ENCODE assay signal across 8 cellular contexts in the genomic region with DNA sequence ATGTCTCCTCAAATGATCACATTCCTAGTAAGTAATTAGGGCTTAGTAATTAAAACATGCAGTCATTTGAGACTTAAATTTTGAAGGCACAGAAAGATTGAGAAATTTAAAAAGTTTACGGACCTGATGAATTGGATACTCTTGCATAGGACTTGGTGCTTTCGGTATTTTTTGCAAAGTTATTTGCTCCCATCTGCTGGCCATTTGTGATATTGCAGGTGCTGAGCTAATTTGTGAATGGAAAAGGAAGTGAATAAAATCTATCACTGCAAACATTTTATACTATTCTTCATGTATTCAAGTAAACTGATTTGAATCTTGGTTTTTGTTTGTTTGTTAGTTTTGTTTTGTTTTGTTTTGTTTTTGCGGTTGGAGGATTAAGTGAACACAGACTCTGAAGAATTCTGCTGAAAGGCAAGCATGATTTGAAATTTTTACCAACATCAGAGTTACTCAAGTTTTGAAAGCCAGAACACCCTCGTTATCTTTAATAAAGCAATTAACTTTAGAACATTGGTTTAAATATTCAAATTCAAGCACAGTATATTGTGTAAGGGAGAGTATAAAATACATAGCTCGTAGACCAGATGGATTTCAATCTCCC.
DNase-seq lines count a peak whose midpoint lies in the region; ATAC-seq and TF ChIP-seq lines count a peak whose summit lies in the region.

No MANE protein-coding gene starts in this region.

- no peak overlapping the region for H3K27ac ChIP-seq in colonic mucosa

- no peak for ATAC-seq in HG03469 (IDR thresholded peaks at IDR 0.05; ENCODE audit: unreplicated experiment)

- DNase-seq in NCI-H510A treated with DMSO at 0.1 percent for 48 hours (lab: John Stamatoyannopoulos, UW) (peak; percentile 13), NCI-H510A (lab: John Stamatoyannopoulos, UW) (no peak), LoVo (ENCODE audit: low spot score) (peak; percentile 39), T-helper 9 cell (peak; percentile 21), colonic mucosa (peak; percentile 61), lung microvascular endothelial cell (ENCODE audit: low read depth in 2 of 2) (peak; percentile 58 to 65)
- DNase-seq in stimulated activated CD8-positive, alpha-beta memory T cell treated with anti-CD3 and anti-CD28 coated beads, Interleukin-7, amount 100 ng/mL, for 1 hour (ENCODE audit: low read depth in 2 of 2), result peak; percentile 3 to 12

- H3K9me3 ChIP-seq in colonic mucosa, result no peaks in the 10 kb centered on the region

- no peaks in the 10 kb centered on the region for H3K27me3 ChIP-seq in colonic mucosa

- no peak overlapping the region for H3K4me3 ChIP-seq in colonic mucosa

- no peaks in the 10 kb centered on the region for H3K4me1 ChIP-seq in colonic mucosa

- TF ChIP-seq CTCF in colonic mucosa (IDR thresholded peaks at IDR 0.05), result peak; percentile 80

- intact Hi-C loops in colonic mucosa (cut with DNase I), result no loop called here

- no peaks in the 10 kb centered on the region for H3K36me3 ChIP-seq in colonic mucosa

- H3K9ac ChIP-seq in colonic mucosa (ENCODE audit: low read depth in 2 of 2, low read length in 2 of 2), result no peak overlapping the region
